Comparison of ENCODE assay signal across 14 cellular contexts in the genomic region with DNA sequence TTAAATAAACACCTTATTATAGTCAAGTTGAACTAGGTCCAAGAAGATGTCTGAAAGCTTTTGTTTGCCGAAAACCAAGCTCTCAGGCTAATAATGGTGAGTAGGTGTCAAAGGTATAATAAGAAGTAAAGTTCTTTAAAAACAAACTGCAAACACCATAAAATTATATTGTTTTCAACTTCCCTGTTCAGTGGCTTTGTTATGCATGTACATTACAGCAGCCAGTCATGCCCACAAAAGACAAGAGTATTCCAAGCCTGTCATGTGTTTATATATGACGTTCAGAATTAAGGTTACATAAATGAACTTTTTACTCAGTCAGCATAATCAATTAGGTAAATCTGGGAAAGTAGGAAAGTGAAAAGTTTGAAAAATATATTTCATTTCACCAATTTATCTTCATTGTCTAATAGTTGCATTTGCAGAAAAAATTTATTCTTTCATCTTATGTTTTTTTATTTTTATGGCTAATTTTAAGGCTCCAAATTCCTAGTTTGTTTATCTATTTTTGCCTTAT.
A peak's percentile ranks its signal among the peaks of the same experiment; 100 is the strongest.
DNase-seq lines count a peak whose midpoint lies in the region; ATAC-seq, FAIRE-seq and TF ChIP-seq lines count a peak whose summit lies in the region.
"Had no signal": no experiment of that assay in that cellular context is flagged by ENCODE, and none has a peak within 500 bp of the region (broad histone marks: within the 10 kb centered on the region; RNA-seq: fewer than 3 reads in every experiment).

No MANE protein-coding gene starts in this region.

- TF ChIP-seq RAD21 in HepG2 (CRISPR knock-in tag; IDR thresholded peaks at IDR 0.05), result no peak

- H4K20me1 ChIP-seq in HepG2 (ENCODE audit: insufficient read depth, low read length), result no peaks in the 10 kb centered on the region

- H3K9ac ChIP-seq in HepG2 (ENCODE audit: insufficient read depth, low read depth, low read length), result no peak overlapping the region
- H3K9ac ChIP-seq: GM23248 had no signal

- intact Hi-C loops in HepG2 (cut with micrococcal nuclease; ENCODE audit: unreplicated experiment) (no loop called here), right lobe of liver (cut with DNase I) (no loop called here)

- ATAC-seq in HepG2, result no peak
- no peak for ATAC-seq in right lobe of liver
- ATAC-seq: CD8-positive, alpha-beta T cell; GM12878; HCT116 had no signal

- in situ Hi-C loops in HepG2 (cut with HindIII; ENCODE audit: extremely low pct_ligation_motif_present, low pct_unique_long_range_greater_than_20kb), result no loop called here

- no peak overlapping the region for H3K27ac ChIP-seq in HepG2 (ENCODE audit: extremely low read length, insufficient read depth, low read length)
- H3K27ac ChIP-seq in right lobe of liver, result no peak overlapping the region
- H3K27ac ChIP-seq: GM23248 had no signal

- no peaks in the 10 kb centered on the region for H3K27me3 ChIP-seq in HepG2 (ENCODE audit: control insufficient read depth in 1 of 2, insufficient read depth in 2 of 2, low read length in 2 of 2)
- H3K27me3 ChIP-seq in right lobe of liver, result no peaks in the 10 kb centered on the region

- TF ChIP-seq EP300 in HepG2 (IDR thresholded peaks at IDR 0.05; ENCODE audit: low read depth in 2 of 2, low read length in 2 of 2) (no peak), HepG2 (CRISPR knock-in tag; IDR thresholded peaks at IDR 0.05; ENCODE audit: borderline replicate concordance) (no peak)

- H3K4me1 ChIP-seq in HepG2 (ENCODE audit: insufficient read depth, low read length) (no peaks in the 10 kb centered on the region), right lobe of liver (no peaks in the 10 kb centered on the region)

- FAIRE-seq in HepG2 (lab: Jason Lieb, UNC), result no peak
- FAIRE-seq in islet of Langerhans (lab: Jason Lieb, UNC), result peak; percentile 51
- FAIRE-seq: GM12878, GM18507, HTR-8/SVneo had no signal

- H3K4me3 ChIP-seq in HepG2 (replicated peaks in 1 of 3; ENCODE audit: insufficient read depth in 1 of 3, low read depth in 2 of 3, low read length in 3 of 3) (no peak overlapping the region), right lobe of liver (no peak overlapping the region)
- H3K4me3 ChIP-seq: GM12878, GM23248 had no signal

- TF ChIP-seq CTCF in HepG2 (CRISPR knock-in tag; IDR thresholded peaks at IDR 0.05) (no peak), right lobe of liver (IDR thresholded peaks at IDR 0.05) (no peak)

- WGBS in HepG2 (ENCODE audit: low lambda C conversion rate), result 0% methylated on average over 2 of the region's 2 CpGs
- 76% methylated on average over 2 of the region's 2 CpGs for WGBS in right lobe of liver (ENCODE audit: insufficient coverage, low coverage, low lambda C conversion rate, missing lambda C conversion rate)

- no peak for DNase-seq in HepG2 (ENCODE audit: low spot score)
- DNase-seq in right lobe of liver, result no peak
- DNase-seq in NCI-H1105 treated with DMSO at 0.1 percent for 48 hours (lab: John Stamatoyannopoulos, UW), result peak; percentile 70
- no peak for DNase-seq in iPS-NIHi11 (ENCODE audit: low spot score)
- no peak for DNase-seq in NCI-H2029 (lab: John Stamatoyannopoulos, UW)
- no peak for DNase-seq in putamen (ENCODE audit: low spot score)
- DNase-seq: CD8-positive, alpha-beta T cell; DMS79; GM23248 had no signal

- peaks cover 91% of the 10 kb centered on the region for H3K9me3 ChIP-seq in HepG2 (ENCODE audit: low read length)
- no peaks in the 10 kb centered on the region for H3K9me3 ChIP-seq in right lobe of liver

- no peaks in the 10 kb centered on the region for H3K79me2 ChIP-seq in HepG2 (ENCODE audit: insufficient read depth, low read length)

- H3K36me3 ChIP-seq in HepG2 (replicated peaks in 1 of 2; ENCODE audit: control insufficient read depth in 1 of 2, insufficient read depth in 2 of 2, low read length in 2 of 2), result no peaks in the 10 kb centered on the region
- no peaks in the 10 kb centered on the region for H3K36me3 ChIP-seq in right lobe of liver

- BruUV-seq in HepG2 (replicated peaks; lab: Mats Ljungman, UMichigan), result no TSS peak

- POLR2A ChIA-PET in HepG2 (lab: Yijun Ruan, JAX), result no interaction called here

- TF ChIP-seq POLR2A in HepG2 (IDR thresholded peaks at IDR 0.05; ENCODE audit: insufficient read depth in 1 of 2, low read depth in 2 of 2, low read length in 2 of 2), result no peak
- TF ChIP-seq POLR2A in right lobe of liver (IDR thresholded peaks at IDR 0.05), result no peak

- H3K4me2 ChIP-seq in HepG2 (ENCODE audit: low read depth, low read length), result no peak overlapping the region

- H2AFZ ChIP-seq in HepG2 (ENCODE audit: low read length), result no peak overlapping the region
- H2AFZ ChIP-seq: GM23248 had no signal

- CTCF ChIA-PET in HepG2 (lab: Yijun Ruan, JAX; ENCODE audit: low intra/inter-chr PET ratio, low total read pairs), result no interaction called here

TF ChIP-seq in HepG2, 621 proteins besides CTCF, POLR2A, EP300 and RAD21:
- TF ChIP-seq ETV6 (CRISPR knock-in tag; conservative IDR thresholded peaks at IDR 0.05), result no peak
- no peak for TF ChIP-seq ZNF720 (CRISPR knock-in tag; IDR thresholded peaks at IDR 0.05)
- TF ChIP-seq MAFK (conservative IDR thresholded peaks at IDR 0.05 in 1 of 2, IDR thresholded peaks at IDR 0.05 in 1 of 2; ENCODE audit: low read length in 2 of 2), result peak; percentile 80 to 90
- TF ChIP-seq GTF3A (CRISPR knock-in tag; conservative IDR thresholded peaks at IDR 0.05), result no peak
- TF ChIP-seq MAFF (IDR thresholded peaks at IDR 0.05; ENCODE audit: low read depth, low read length), result peak; percentile 79
